In the genomic region with DNA sequence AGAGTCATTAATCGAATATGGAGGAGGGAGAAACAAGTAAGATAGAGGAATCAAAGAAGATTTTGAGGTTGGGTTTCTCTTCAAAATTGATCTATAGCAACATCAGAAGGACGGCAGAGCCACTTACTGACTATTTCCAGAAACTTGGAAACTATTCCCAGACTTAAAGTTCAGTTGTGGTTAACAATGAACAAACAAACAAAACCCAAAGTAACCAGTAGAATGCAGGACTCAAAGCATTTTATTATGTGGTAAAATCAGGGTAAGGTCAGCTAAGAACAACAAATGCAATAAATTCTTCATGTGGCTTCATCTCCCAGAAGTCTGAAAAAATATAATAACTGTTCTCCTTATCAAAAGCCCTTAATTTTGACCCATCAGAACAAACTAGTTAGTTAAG, we compare ENCODE assay signal across 15 cellular contexts. TPM values are rescaled to one million over a fixed set of nuclear protein-coding genes. Genes with fewer than 3 reads are reported as not detected.
DNase-seq lines count a peak whose midpoint lies in the region; ATAC-seq and TF ChIP-seq lines count a peak whose summit lies in the region.
"Had no signal": no experiment of that assay in that cellular context is flagged by ENCODE, and none has a peak within 500 bp of the region (broad histone marks: within the 10 kb centered on the region; RNA-seq: fewer than 3 reads in every experiment).

No MANE protein-coding gene starts in this region.

- no peak overlapping the region for H4K8ac ChIP-seq in IMR-90 (ENCODE audit: low read depth in 2 of 2, low read length in 2 of 2)
- H4K8ac ChIP-seq in mesenchymal stem cell (ENCODE audit: low read length), result no peak overlapping the region

- H3K36me3 Mint-ChIP-seq in activated T-cell treated with anti-CD3 and anti-CD28 coated beads, Interleukin-2, amount 50 U/mL, for 24 hours (ENCODE audit: low read depth), result no peaks in the 10 kb centered on the region
- no peaks in the 10 kb centered on the region for H3K36me3 Mint-ChIP-seq in stimulated activated naive B cell treated with anti-CD40 and anti-IgM and Interleukin-4, amounts not matched to agents 10 μg/mL and 1 μg/mL and 100 μg/mL, for 72 hours
- H3K36me3 Mint-ChIP-seq: CD4-positive, CD25-positive, alpha-beta regulatory T cell had no signal

- WGBS in IMR-90 (ENCODE audit: extremely low coverage in 2 of 2, insufficient read length in 1 of 2), 2 experiments, result 0 to 100% methylated on average over 1 of the region's 2 CpGs
- WGBS in mesenchymal stem cell, result 63% methylated on average over 1 of the region's 2 CpGs
- 87 to 89% methylated on average over 2 of the region's 2 CpGs for WGBS in heart right ventricle, 2 donors

- H3K79me1 ChIP-seq in IMR-90 (ENCODE audit: low read depth in 1 of 2, low read length in 2 of 2), result no peaks in the 10 kb centered on the region
- H3K79me1 ChIP-seq in mesenchymal stem cell (replicated peaks; ENCODE audit: low read length, poor library complexity, severe bottlenecking), result no peaks in the 10 kb centered on the region

- H3K4me3 ChIP-seq in IMR-90 (ENCODE audit: insufficient read depth, low read depth, low read length) (no peak overlapping the region), SJSA1 (no peak overlapping the region), choroid plexus epithelial cell (ENCODE audit: low read depth, low read length) (no peak overlapping the region), mesenchymal stem cell (ENCODE audit: insufficient read depth in 1 of 2, low read depth in 1 of 2, low read length in 2 of 2) (no peak overlapping the region), heart right ventricle (no peak overlapping the region)
- H3K4me3 ChIP-seq: BLaER1 treated with 17β-estradiol and CSF1 and Interleukin-3, amounts not matched to agents 10 nM and 100 nM; GM23248 had no signal

- BruUV-seq in IMR-90 (replicated peaks; lab: Mats Ljungman, UMichigan), result no TSS peak

- H2BK20ac ChIP-seq in IMR-90 (ENCODE audit: low read depth, low read length), result no peak overlapping the region

- no peak overlapping the region for H3K23ac ChIP-seq in IMR-90 (ENCODE audit: low read depth, low read length)
- no peak overlapping the region for H3K23ac ChIP-seq in mesenchymal stem cell (ENCODE audit: low read length in 2 of 2)

- no peak overlapping the region for H2BK5ac ChIP-seq in IMR-90 (ENCODE audit: low read depth, low read length, poor library complexity, severe bottlenecking)
- H2BK5ac ChIP-seq in mesenchymal stem cell (ENCODE audit: low read depth, low read length, poor library complexity, severe bottlenecking), result no peak overlapping the region

- no peak overlapping the region for H3K27ac Mint-ChIP-seq in activated T-cell treated with anti-CD3 and anti-CD28 coated beads, Interleukin-2, amount 50 U/mL, for 24 hours
- no peak overlapping the region for H3K27ac Mint-ChIP-seq in stimulated activated naive B cell treated with anti-CD40 and anti-IgM and Interleukin-4, amounts not matched to agents 10 μg/mL and 1 μg/mL and 100 μg/mL, for 72 hours
- H3K27ac Mint-ChIP-seq: CD4-positive, CD25-positive, alpha-beta regulatory T cell had no signal

- H2AK5ac ChIP-seq in IMR-90 (ENCODE audit: low read depth, low read length) (no peak overlapping the region), mesenchymal stem cell (ENCODE audit: low read length, severe bottlenecking) (no peak overlapping the region)

- H3K4ac ChIP-seq in IMR-90 (ENCODE audit: low read depth, low read length) (no peak overlapping the region), mesenchymal stem cell (ENCODE audit: low read depth in 1 of 2, low read length in 2 of 2) (no peak overlapping the region)

- H3K14ac ChIP-seq in IMR-90 (replicated peaks; ENCODE audit: low read depth, low read length) (no peak overlapping the region), mesenchymal stem cell (ENCODE audit: low read length in 2 of 2) (no peak overlapping the region)

- H2AK9ac ChIP-seq in IMR-90 (replicated peaks; ENCODE audit: low read depth, low read length, poor library complexity), result no peak overlapping the region

- H4K91ac ChIP-seq in IMR-90 (ENCODE audit: insufficient read depth, low read depth, low read length) (no peak overlapping the region), mesenchymal stem cell (ENCODE audit: low read length) (no peak overlapping the region)

- peaks cover 4% of the 10 kb centered on the region; the same call in 1 of the 2 replicates for H3K4me1 ChIP-seq in IMR-90 (ENCODE audit: control insufficient read depth, insufficient read depth, low read length)
- peaks cover 32% of the 10 kb centered on the region for H3K4me1 ChIP-seq in SJSA1 (replicated peaks)
- H3K4me1 ChIP-seq in mesenchymal stem cell (ENCODE audit: control insufficient read depth, insufficient read depth, low read depth, low read length), result no peaks in the 10 kb centered on the region
- H3K4me1 ChIP-seq in heart right ventricle, result peaks cover 0 to 11% (median 5%) of the 10 kb centered on the region in 9 donors

- H2BK12ac ChIP-seq in mesenchymal stem cell (ENCODE audit: low read length in 2 of 2), result no peak overlapping the region

- no peak overlapping the region for H2BK15ac ChIP-seq in IMR-90 (ENCODE audit: low read depth, low read length)
- no peak overlapping the region for H2BK15ac ChIP-seq in mesenchymal stem cell (ENCODE audit: low read depth, poor library complexity, severe bottlenecking)

- in situ Hi-C loops in IMR-90 (cut with MboI; ENCODE audit: low sequenced_read_pairs), result no loop called here

- peaks cover 4% of the 10 kb centered on the region; the same call in 1 of the 2 replicates for H3K27me3 ChIP-seq in IMR-90 (ENCODE audit: control insufficient read depth, insufficient read depth, low read length)
- no peaks in the 10 kb centered on the region for H3K27me3 ChIP-seq in SJSA1 (replicated peaks)
- peaks cover 0 to 4% of the 10 kb centered on the region in 2 experiments for H3K27me3 ChIP-seq in mesenchymal stem cell (ENCODE audit: control insufficient read depth in 1 of 2, insufficient read depth in 1 of 2, low read length in 2 of 2)
- H3K27me3 ChIP-seq in heart right ventricle, result no peaks in the 10 kb centered on the region

- no peak overlapping the region for H3K4me2 ChIP-seq in IMR-90 (ENCODE audit: low read depth, low read length)
- H3K4me2 ChIP-seq in mesenchymal stem cell (ENCODE audit: low read length, poor library complexity, severe bottlenecking), result no peak overlapping the region

- no peak overlapping the region for H3K9ac ChIP-seq in IMR-90 (ENCODE audit: low read depth, low read length)
- no peak overlapping the region for H3K9ac ChIP-seq in mesenchymal stem cell (ENCODE audit: low read length)
- H3K9ac ChIP-seq: BLaER1 treated with 17β-estradiol and CSF1 and Interleukin-3, amounts not matched to agents 10 nM and 100 nM; GM23248 had no signal

- no peak overlapping the region for H3K4me3 Mint-ChIP-seq in activated T-cell treated with anti-CD3 and anti-CD28 coated beads, Interleukin-2, amount 50 U/mL, for 24 hours
- no peak overlapping the region for H3K4me3 Mint-ChIP-seq in stimulated activated naive B cell treated with anti-CD40 and anti-IgM and Interleukin-4, amounts not matched to agents 10 μg/mL and 1 μg/mL and 100 μg/mL, for 72 hours
- H3K4me3 Mint-ChIP-seq: CD4-positive, CD25-positive, alpha-beta regulatory T cell had no signal

- H3K9me3 Mint-ChIP-seq in activated T-cell treated with anti-CD3 and anti-CD28 coated beads, Interleukin-2, amount 50 U/mL, for 24 hours, result no peaks in the 10 kb centered on the region
- H3K9me3 Mint-ChIP-seq in stimulated activated naive B cell treated with anti-CD40 and anti-IgM and Interleukin-4, amounts not matched to agents 10 μg/mL and 1 μg/mL and 100 μg/mL, for 72 hours, result peaks cover 2 to 7% of the 10 kb centered on the region in 2 donors

- H2AFZ ChIP-seq in IMR-90 (replicated peaks; ENCODE audit: low read length, poor library complexity), result no peak overlapping the region
- H2AFZ ChIP-seq in mesenchymal stem cell (ENCODE audit: low read depth, low read length), result no peak overlapping the region
- H2AFZ ChIP-seq: GM23248 had no signal

- H3K27ac ChIP-seq in IMR-90 (ENCODE audit: insufficient read depth, low read length), result no peak overlapping the region
- peak overlapping the region; percentile 27; the same call in 1 of the 2 replicates for H3K27ac ChIP-seq in SJSA1
- no peak overlapping the region for H3K27ac ChIP-seq in mesenchymal stem cell (ENCODE audit: low read length, poor library complexity, severe bottlenecking)
- H3K27ac ChIP-seq in heart right ventricle, result no peak overlapping the region
- H3K27ac ChIP-seq: BLaER1 treated with 17β-estradiol and CSF1 and Interleukin-3, amounts not matched to agents 10 nM and 100 nM; GM23248 had no signal

- H3K56ac ChIP-seq in IMR-90 (ENCODE audit: extremely low read depth, insufficient read depth, low read length), result no peak overlapping the region

- POLR2A ChIA-PET in IMR-90 (lab: Charles Lee; ENCODE audit: unreplicated experiment), result no interaction called here

- no peaks in the 10 kb centered on the region for H4K20me1 ChIP-seq in IMR-90 (ENCODE audit: insufficient read depth, low read length)
- H4K20me1 ChIP-seq: BLaER1 treated with 17β-estradiol and CSF1 and Interleukin-3, amounts not matched to agents 10 nM and 100 nM had no signal

- no peak for TF ChIP-seq RAD21 in IMR-90 (IDR thresholded peaks at IDR 0.05; ENCODE audit: low read length)

- no peak overlapping the region for H2BK120ac ChIP-seq in IMR-90 (ENCODE audit: low read depth, low read length)
- H2BK120ac ChIP-seq in mesenchymal stem cell (ENCODE audit: low read depth, low read length), result no peak overlapping the region

- H3K4me1 Mint-ChIP-seq in activated T-cell treated with anti-CD3 and anti-CD28 coated beads, Interleukin-2, amount 50 U/mL, for 24 hours (ENCODE audit: low read depth), result no peaks in the 10 kb centered on the region
- H3K4me1 Mint-ChIP-seq in stimulated activated naive B cell treated with anti-CD40 and anti-IgM and Interleukin-4, amounts not matched to agents 10 μg/mL and 1 μg/mL and 100 μg/mL, for 72 hours, result no peaks in the 10 kb centered on the region
- H3K4me1 Mint-ChIP-seq: CD4-positive, CD25-positive, alpha-beta regulatory T cell had no signal

- TF ChIP-seq POLR2A in IMR-90 (IDR thresholded peaks at IDR 0.05; ENCODE audit: low read depth, low read length), result no peak

- H3K27me3 Mint-ChIP-seq in activated T-cell treated with anti-CD3 and anti-CD28 coated beads, Interleukin-2, amount 50 U/mL, for 24 hours, result peaks cover 50% of the 10 kb centered on the region
- H3K27me3 Mint-ChIP-seq in stimulated activated naive B cell treated with anti-CD40 and anti-IgM and Interleukin-4, amounts not matched to agents 10 μg/mL and 1 μg/mL and 100 μg/mL, for 72 hours, result peaks cover 10 to 26% of the 10 kb centered on the region in 2 donors

- H3K9me3 ChIP-seq in IMR-90 (ENCODE audit: control insufficient read depth, insufficient read depth, low read length) (peaks cover 4% of the 10 kb centered on the region), SJSA1 (replicated peaks) (no peaks in the 10 kb centered on the region), mesenchymal stem cell (ENCODE audit: control insufficient read depth, low read length) (no peaks in the 10 kb centered on the region), heart right ventricle (peaks cover 0 to 5% (median 0%) of the 10 kb centered on the region in 11 donors)

- CTCF ChIA-PET in IMR-90 (lab: Yijun Ruan, JAX), result interaction anchor here (1.3 kb wide), 1 partner anchor 349 kb away, joined by 3 read pairs; no protein-coding TSS in a partner anchor

- H4K5ac ChIP-seq in IMR-90 (ENCODE audit: low read depth, low read length), result no peak overlapping the region

- TF ChIP-seq CTCF in IMR-90 (conservative IDR thresholded peaks at IDR 0.05; ENCODE audit: low read depth, low read length) (no peak), choroid plexus epithelial cell (conservative IDR thresholded peaks at IDR 0.05; ENCODE audit: low read depth, low read length) (no peak), heart right ventricle (IDR thresholded peaks at IDR 0.05) (no peak)

- H3K18ac ChIP-seq in IMR-90 (ENCODE audit: low read depth, low read length) (no peak overlapping the region), mesenchymal stem cell (ENCODE audit: low read depth in 1 of 2, low read length in 2 of 2) (no peak overlapping the region)

- intact Hi-C loops in IMR-90 (cut with micrococcal nuclease), result no loop called here
- intact Hi-C loops in heart right ventricle (cut with DNase I), result no loop called here

- no peaks in the 10 kb centered on the region for H3K36me3 ChIP-seq in IMR-90 (ENCODE audit: control insufficient read depth, insufficient read depth, low read length)
- no peaks in the 10 kb centered on the region for H3K36me3 ChIP-seq in SJSA1
- H3K36me3 ChIP-seq in mesenchymal stem cell (ENCODE audit: control insufficient read depth in 1 of 2, insufficient read depth in 2 of 2, low read depth in 1 of 2, low read length in 2 of 2), result no peaks in the 10 kb centered on the region
- H3K36me3 ChIP-seq in heart right ventricle, result no peaks in the 10 kb centered on the region
- H3K36me3 ChIP-seq: BLaER1 treated with 17β-estradiol and CSF1 and Interleukin-3, amounts not matched to agents 10 nM and 100 nM had no signal

- dilution Hi-C loops in IMR-90 (cut with HindIII; ENCODE audit: low sequenced_read_pairs, unreplicated experiment), result no loop called here

- no peaks in the 10 kb centered on the region for H3K9me1 ChIP-seq in IMR-90 (ENCODE audit: insufficient read depth, low read length)

- no peak for DNase-seq in IMR-90
- DNase-seq in SJSA1 (ENCODE audit: low read depth in 1 of 2, low spot score in 2 of 2), result peak in 1 of 2 experiments; percentile 70
- DNase-seq in choroid plexus epithelial cell (ENCODE audit: low read depth), result peak; percentile 23
- DNase-seq in mesenchymal stem cell, result peak; percentile 51
- no peak for DNase-seq in activated T-cell treated with anti-CD3 and anti-CD28 coated beads, Interleukin-2, amount 50 U/mL, for 24 hours
- no peak for DNase-seq in stimulated activated naive B cell treated with anti-CD40 and anti-IgM and Interleukin-4, amounts not matched to agents 10 μg/mL and 1 μg/mL and 100 μg/mL, for 72 hours
- DNase-seq in heart right ventricle, result no peak
- DNase-seq: ACHN; CD4-positive, CD25-positive, alpha-beta regulatory T cell; DMS53; GM23248; H7 had no signal

- ATAC-seq in IMR-90 (ENCODE audit: low read depth), result peak; percentile 61
- no peak for ATAC-seq in stimulated activated naive B cell treated with anti-CD40 and anti-IgM and Interleukin-4, amounts not matched to agents 10 μg/mL and 1 μg/mL and 100 μg/mL, for 72 hours (replicated peaks)
- no peak for ATAC-seq in heart right ventricle
- no peak for ATAC-seq in HG02981 (IDR thresholded peaks at IDR 0.05; ENCODE audit: unreplicated experiment)
- ATAC-seq: HepG2 had no signal

RNA-seq across cellular contexts. Expression of a gene that starts 54.9 kb away (rescaled TPM):
- 38.9 and 41.6 TPM in 2 replicates for total RNA-seq in IMR-90 (2012; rRNA removed)
- 39.6 and 48.7 TPM in 2 replicates for polyA plus RNA-seq in IMR-90 (2012; rRNA removed)
- polyA plus RNA-seq in IMR-90 (2012; cell fraction: cytosol; rRNA removed), result 22.2 and 23.7 TPM in 2 replicates
- polyA plus RNA-seq in IMR-90 (2012; cell fraction: nucleus; rRNA removed; ENCODE audit: low replicate concordance), result 20.0 and 79.2 TPM in 2 replicates
- total RNA-seq in SJSA1 (2014; rRNA removed; shearing (Covaris generic)), result 16.9 and 26.4 TPM in 2 replicates
- polyA plus RNA-seq in mesenchymal stem cell (2013, experiment 1 of 2), result 139 TPM
- 136 TPM for polyA plus RNA-seq in mesenchymal stem cell (2013, experiment 2 of 2)
- total RNA-seq in heart right ventricle, result 10 to 100 TPM in 3 of 10 donors, 1 to 10 TPM in 7; 3.9 to 33.4 (median 8.3) TPM
- polyA plus RNA-seq in heart right ventricle, result 10 to 100 TPM in 1 of 2 donors, 1 to 10 TPM in 1; 6.6 to 11.8 TPM
- total RNA-seq: CD4-positive, CD25-positive, alpha-beta regulatory T cell had no signal

Comparison
In these comparisons a context has a peak if more than half of its experiments do, and no peak if none do; other contexts are left out.
1. DNase-seq: peak in choroid plexus epithelial cell (single experiment) and mesenchymal stem cell (single experiment); none in IMR-90 (single experiment), activated T-cell treated with anti-CD3 and anti-CD28 coated beads, Interleukin-2, amount 50 U/mL, for 24 hours (single experiment), stimulated activated naive B cell treated with anti-CD40 and anti-IgM and Interleukin-4, amounts not matched to agents 10 μg/mL and 1 μg/mL and 100 μg/mL, for 72 hours (single experiment) and heart right ventricle (0 of 2).